In genomic region chr6:105363100-105363754, GRCh38 we compare ENCODE assay signal across 11 cellular contexts. TPM values are rescaled to one million over a fixed set of nuclear protein-coding genes. Genes with fewer than 3 reads are reported as not detected.
A peak's percentile ranks its signal among the peaks of the same experiment; 100 is the strongest.
DNase-seq lines count a peak whose midpoint lies in the region; ATAC-seq and TF ChIP-seq lines count a peak whose summit lies in the region.
"Had no signal": no experiment of that assay in that cellular context is flagged by ENCODE, and none has a peak within 500 bp of the region (broad histone marks: within the 10 kb centered on the region; RNA-seq: fewer than 3 reads in every experiment).

No MANE protein-coding gene starts in this region.

- TF ChIP-seq CTCF in heart right ventricle (IDR thresholded peaks at IDR 0.05) (peak in 6 of 9 donors; percentile 26 to 52 (median 44)), RWPE2 (IDR thresholded peaks at IDR 0.05; ENCODE audit: poor library complexity, severe bottlenecking) (peak; percentile 68), foreskin fibroblast (IDR thresholded peaks at IDR 0.05; ENCODE audit: low read depth, low read length) (peak; percentile 50), upper lobe of right lung (IDR thresholded peaks at IDR 0.05) (peak; percentile 27)

- ATAC-seq in heart right ventricle (no peak), Right ventricle myocardium inferior (no peak), RWPE2 (ENCODE audit: low read depth) (no peak), upper lobe of right lung (no peak), HG03460 (IDR thresholded peaks at IDR 0.05; ENCODE audit: unreplicated experiment) (no peak)
- ATAC-seq: mucosa of descending colon; stimulated activated naive CD8-positive, alpha-beta T cell treated with anti-CD3 and anti-CD28 coated beads, Interleukin-15, Interleukin-2, amounts not matched to agents 100 U/mL and 50 U/mL, for 24 hours had no signal

- H3K9me3 ChIP-seq in heart right ventricle (no peaks in the 10 kb centered on the region), RWPE2 (ENCODE audit: severe bottlenecking) (no peaks in the 10 kb centered on the region), upper lobe of right lung (no peaks in the 10 kb centered on the region)
- H3K9me3 ChIP-seq: mucosa of descending colon had no signal

- H3K27ac ChIP-seq in heart right ventricle: no peak overlapping the region
- peak overlapping the region; percentile 86 for H3K27ac ChIP-seq in RWPE2 (ENCODE audit: poor library complexity, severe bottlenecking)
- H3K27ac ChIP-seq in upper lobe of right lung: no peak overlapping the region

- H3K36me3 ChIP-seq in heart right ventricle (peaks cover 0 to 90% (median 4%) of the 10 kb centered on the region in 9 donors), RWPE2 (ENCODE audit: low read depth) (peaks cover 83% of the 10 kb centered on the region), upper lobe of right lung (peaks cover 32% of the 10 kb centered on the region)

- 29 to 31% methylated on average over 1 of the region's 1 CpG for WGBS in heart right ventricle, 2 donors

- no peaks in the 10 kb centered on the region for H3K27me3 ChIP-seq in heart right ventricle
- H3K27me3 ChIP-seq in RWPE2 (ENCODE audit: insufficient read depth, poor library complexity, severe bottlenecking): no peaks in the 10 kb centered on the region
- H3K27me3 ChIP-seq in upper lobe of right lung: no peaks in the 10 kb centered on the region

- H3K4me3 ChIP-seq in heart right ventricle (no peak overlapping the region), RWPE2 (ENCODE audit: severe bottlenecking) (no peak overlapping the region), foreskin fibroblast (ENCODE audit: low read depth in 1 of 2, low read length in 2 of 2) (no peak overlapping the region), upper lobe of right lung (no peak overlapping the region)
- H3K4me3 ChIP-seq: mucosa of descending colon had no signal

- DNase-seq in heart right ventricle (no peak), Right ventricle myocardium inferior (ENCODE audit: missing footprints) (no peak), RWPE2 (ENCODE audit: low spot score) (no peak), foreskin fibroblast (peak; percentile 27 to 74), upper lobe of right lung (no peak), T1000 (lab: John Stamatoyannopoulos, UW) (no peak)
- DNase-seq in stimulated activated CD4-positive, alpha-beta T cell treated with anti-CD3 and anti-CD28 coated beads, Interleukin-2, amount 100 ng/mL, for 48 hours: no peak
- DNase-seq: activated naive CD4-positive, alpha-beta T cell treated with Interleukin-2 at 50 U/mL for 16 hours; mucosa of descending colon; stimulated activated naive CD8-positive, alpha-beta T cell treated with anti-CD3 and anti-CD28 coated beads, Interleukin-15, Interleukin-2, amounts not matched to agents 100 U/mL and 50 U/mL, for 24 hours had no signal

- intact Hi-C loops in heart right ventricle (cut with DNase I) (loop anchor here in 5 of 10 donors (5.0 to 10.0 kb wide), 4 partner anchors 226 to 276 kb away; a partner anchor contains a TSS), Right ventricle myocardium inferior (cut with DNase I) (loop anchor here (5.0 kb wide), 1 partner anchor 226 kb away; a partner anchor contains a TSS), upper lobe of right lung (cut with DNase I) (no loop called here)

- H3K4me1 ChIP-seq in heart right ventricle (peaks cover 0 to 15% (median 0%) of the 10 kb centered on the region in 9 donors), RWPE2 (ENCODE audit: insufficient read depth, poor library complexity, severe bottlenecking) (peaks cover 38% of the 10 kb centered on the region), upper lobe of right lung (peaks cover 4% of the 10 kb centered on the region)

RNA-seq across cellular contexts. Expression of gene PREP, which starts 39.7 kb away (rescaled TPM):
- total RNA-seq in heart right ventricle: 10 to 100 TPM; 23.7 to 37.4 (median 28.9) TPM
- polyA plus RNA-seq in heart right ventricle: 10 to 100 TPM; 12.3 to 23.5 TPM
- 26.6 TPM for total RNA-seq in Right ventricle myocardium inferior
- total RNA-seq in upper lobe of right lung: 32.9 TPM

Comparison
In these comparisons a context has a peak if more than half of its experiments do, and no peak if none do; other contexts are left out.
1. DNase-seq: peak in foreskin fibroblast (2 of 2); none in heart right ventricle (0 of 2), Right ventricle myocardium inferior (single experiment), RWPE2 (single experiment), upper lobe of right lung (single experiment), stimulated activated CD4-positive, alpha-beta T cell treated with anti-CD3 and anti-CD28 coated beads, Interleukin-2, amount 100 ng/mL, for 48 hours (0 of 2) and T1000 (single experiment).
2. Peak in every context shown above with its lines, with median percentiles within 50 percentile points of each other: CTCF ChIP-seq.